Comparison of ENCODE assay signal across 10 cellular contexts in genomic region chr20:58017237-58017969, GRCh38.
DNase-seq lines count a peak whose midpoint lies in the region; ATAC-seq and TF ChIP-seq lines count a peak whose summit lies in the region.
"Had no signal": no experiment of that assay in that cellular context is flagged by ENCODE, and none has a peak within 500 bp of the region (broad histone marks: within the 10 kb centered on the region; RNA-seq: fewer than 3 reads in every experiment).

No MANE protein-coding gene starts in this region.

- POLR2A ChIA-PET in AG04449 (lab: Yijun Ruan, JAX): no interaction called here
- POLR2A ChIA-PET in activated CD4-positive, alpha-beta memory T cell treated with anti-CD3 and anti-CD28 coated beads, Interleukin-2, amount 10 ng/mL, durations not matched to agents 7 days and 5 days (lab: Charles Lee): no interaction called here

- H3K4me1 Mint-ChIP-seq in activated CD4-positive, alpha-beta memory T cell treated with anti-CD3 and anti-CD28 coated beads, Interleukin-2, amount 10 ng/mL, durations not matched to agents 7 days and 5 days: peaks cover 7% of the 10 kb centered on the region

- DNase-seq in AG04449 (ENCODE audit: low read depth, low spot score) (peak; percentile 4), NCI-H226 (peak; percentile 71), ecto neural progenitor cell (ENCODE audit: low spot score) (peak; percentile 45), midbrain (lab: John Stamatoyannopoulos, UW) (peak; percentile 84), DMS153 treated with DMSO at 0.1 percent for 48 hours (lab: John Stamatoyannopoulos, UW; ENCODE audit: unreplicated experiment) (no peak)
- DNase-seq in activated CD4-positive, alpha-beta memory T cell treated with anti-CD3 and anti-CD28 coated beads, Interleukin-2, amount 10 ng/mL, durations not matched to agents 7 days and 5 days: no peak
- DNase-seq: CD8-positive, alpha-beta memory T cell had no signal

- H3K4me3 Mint-ChIP-seq in activated CD4-positive, alpha-beta memory T cell treated with anti-CD3 and anti-CD28 coated beads, Interleukin-2, amount 10 ng/mL, durations not matched to agents 7 days and 5 days: no peak overlapping the region
- H3K4me3 Mint-ChIP-seq: CD8-positive, alpha-beta memory T cell had no signal

- no peaks in the 10 kb centered on the region for H3K9me3 Mint-ChIP-seq in activated CD4-positive, alpha-beta memory T cell treated with anti-CD3 and anti-CD28 coated beads, Interleukin-2, amount 10 ng/mL, durations not matched to agents 7 days and 5 days
- H3K9me3 Mint-ChIP-seq: CD8-positive, alpha-beta memory T cell had no signal

- H3K36me3 Mint-ChIP-seq in activated CD4-positive, alpha-beta memory T cell treated with anti-CD3 and anti-CD28 coated beads, Interleukin-2, amount 10 ng/mL, durations not matched to agents 7 days and 5 days (ENCODE audit: low read depth): no peaks in the 10 kb centered on the region
- H3K36me3 Mint-ChIP-seq: CD8-positive, alpha-beta memory T cell had no signal

- peaks cover 8% of the 10 kb centered on the region for H3K27me3 Mint-ChIP-seq in activated CD4-positive, alpha-beta memory T cell treated with anti-CD3 and anti-CD28 coated beads, Interleukin-2, amount 10 ng/mL, durations not matched to agents 7 days and 5 days

- no peak overlapping the region for H3K4me3 ChIP-seq in AG04449 (ENCODE audit: low read depth, low read length)
- H3K4me3 ChIP-seq: K562 had no signal

- CTCF ChIA-PET in AG04449 (lab: Yijun Ruan, JAX): no interaction called here
- CTCF ChIA-PET in activated CD4-positive, alpha-beta memory T cell treated with anti-CD3 and anti-CD28 coated beads, Interleukin-2, amount 10 ng/mL, durations not matched to agents 7 days and 5 days (lab: Charles Lee): no interaction called here

- TF ChIP-seq CTCF in AG04449 (IDR thresholded peaks at IDR 0.05; ENCODE audit: insufficient read depth, low read length, missing control alignments): no peak

- no peak overlapping the region for H3K27ac Mint-ChIP-seq in activated CD4-positive, alpha-beta memory T cell treated with anti-CD3 and anti-CD28 coated beads, Interleukin-2, amount 10 ng/mL, durations not matched to agents 7 days and 5 days
- H3K27ac Mint-ChIP-seq: CD8-positive, alpha-beta memory T cell had no signal

- no peak for ATAC-seq in GM19452 (IDR thresholded peaks at IDR 0.05; ENCODE audit: unreplicated experiment)
- no peak for ATAC-seq in HG03108 (IDR thresholded peaks at IDR 0.05; ENCODE audit: unreplicated experiment)
- ATAC-seq: K562 had no signal

Comparison
In these comparisons a context has a peak if more than half of its experiments do, and no peak if none do; other contexts are left out.
1. DNase-seq: peak in AG04449 (single experiment), NCI-H226 (single experiment), ecto neural progenitor cell (single experiment) and midbrain (single experiment); none in activated CD4-positive, alpha-beta memory T cell treated with anti-CD3 and anti-CD28 coated beads, Interleukin-2, amount 10 ng/mL, durations not matched to agents 7 days and 5 days (single experiment) and DMS153 treated with DMSO at 0.1 percent for 48 hours (single experiment).